ENCODE assay signal across 1 cellular context in the genomic region with DNA sequence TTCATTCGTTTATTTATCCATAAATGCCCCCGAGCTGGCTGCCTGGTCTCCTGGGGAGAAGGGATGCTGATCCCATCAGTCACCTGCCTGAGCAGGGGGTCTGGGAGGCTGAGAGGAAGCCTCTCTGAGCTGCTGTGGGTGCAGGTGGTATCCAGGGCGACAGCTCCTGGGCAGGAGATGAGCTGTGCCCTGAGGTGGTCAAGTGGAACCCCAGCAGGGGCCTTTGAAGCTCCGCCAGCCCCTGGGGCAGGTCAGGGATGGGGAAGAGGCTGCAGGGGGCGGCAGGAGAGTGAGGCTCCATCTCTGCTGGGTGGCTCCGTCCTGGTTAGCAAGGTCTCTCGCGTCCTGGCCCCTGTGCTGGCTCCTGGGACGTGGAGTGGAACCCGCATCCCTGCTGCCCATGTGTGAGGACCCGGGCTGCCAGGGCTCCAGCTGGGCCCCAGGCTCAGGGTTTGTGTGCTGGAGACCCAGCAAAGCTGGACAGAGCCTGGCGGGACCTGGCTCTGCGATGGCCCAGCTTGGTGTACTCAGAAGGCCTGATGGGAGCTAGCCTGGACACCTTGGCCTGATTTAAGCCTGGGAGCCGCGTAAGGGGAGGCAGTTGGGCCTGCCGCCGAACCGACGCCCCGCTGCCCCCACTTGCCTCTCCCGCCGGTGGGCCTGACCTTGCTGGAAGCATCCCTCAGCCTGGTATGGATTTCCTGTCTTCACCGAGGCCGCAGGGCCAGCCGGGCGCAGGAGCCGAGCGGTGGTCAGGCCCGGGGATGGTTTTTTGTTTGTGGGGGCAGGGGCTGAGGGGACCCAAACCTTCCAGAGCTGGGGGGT.
TF ChIP-seq lines count a peak whose summit lies in the region.

No MANE protein-coding gene starts in this region.

TF ChIP-seq in GM23338, 12 proteins besides CTCF, POLR2A, EP300 and RAD21 (continued from another document):
- TF ChIP-seq, protein P1, sequence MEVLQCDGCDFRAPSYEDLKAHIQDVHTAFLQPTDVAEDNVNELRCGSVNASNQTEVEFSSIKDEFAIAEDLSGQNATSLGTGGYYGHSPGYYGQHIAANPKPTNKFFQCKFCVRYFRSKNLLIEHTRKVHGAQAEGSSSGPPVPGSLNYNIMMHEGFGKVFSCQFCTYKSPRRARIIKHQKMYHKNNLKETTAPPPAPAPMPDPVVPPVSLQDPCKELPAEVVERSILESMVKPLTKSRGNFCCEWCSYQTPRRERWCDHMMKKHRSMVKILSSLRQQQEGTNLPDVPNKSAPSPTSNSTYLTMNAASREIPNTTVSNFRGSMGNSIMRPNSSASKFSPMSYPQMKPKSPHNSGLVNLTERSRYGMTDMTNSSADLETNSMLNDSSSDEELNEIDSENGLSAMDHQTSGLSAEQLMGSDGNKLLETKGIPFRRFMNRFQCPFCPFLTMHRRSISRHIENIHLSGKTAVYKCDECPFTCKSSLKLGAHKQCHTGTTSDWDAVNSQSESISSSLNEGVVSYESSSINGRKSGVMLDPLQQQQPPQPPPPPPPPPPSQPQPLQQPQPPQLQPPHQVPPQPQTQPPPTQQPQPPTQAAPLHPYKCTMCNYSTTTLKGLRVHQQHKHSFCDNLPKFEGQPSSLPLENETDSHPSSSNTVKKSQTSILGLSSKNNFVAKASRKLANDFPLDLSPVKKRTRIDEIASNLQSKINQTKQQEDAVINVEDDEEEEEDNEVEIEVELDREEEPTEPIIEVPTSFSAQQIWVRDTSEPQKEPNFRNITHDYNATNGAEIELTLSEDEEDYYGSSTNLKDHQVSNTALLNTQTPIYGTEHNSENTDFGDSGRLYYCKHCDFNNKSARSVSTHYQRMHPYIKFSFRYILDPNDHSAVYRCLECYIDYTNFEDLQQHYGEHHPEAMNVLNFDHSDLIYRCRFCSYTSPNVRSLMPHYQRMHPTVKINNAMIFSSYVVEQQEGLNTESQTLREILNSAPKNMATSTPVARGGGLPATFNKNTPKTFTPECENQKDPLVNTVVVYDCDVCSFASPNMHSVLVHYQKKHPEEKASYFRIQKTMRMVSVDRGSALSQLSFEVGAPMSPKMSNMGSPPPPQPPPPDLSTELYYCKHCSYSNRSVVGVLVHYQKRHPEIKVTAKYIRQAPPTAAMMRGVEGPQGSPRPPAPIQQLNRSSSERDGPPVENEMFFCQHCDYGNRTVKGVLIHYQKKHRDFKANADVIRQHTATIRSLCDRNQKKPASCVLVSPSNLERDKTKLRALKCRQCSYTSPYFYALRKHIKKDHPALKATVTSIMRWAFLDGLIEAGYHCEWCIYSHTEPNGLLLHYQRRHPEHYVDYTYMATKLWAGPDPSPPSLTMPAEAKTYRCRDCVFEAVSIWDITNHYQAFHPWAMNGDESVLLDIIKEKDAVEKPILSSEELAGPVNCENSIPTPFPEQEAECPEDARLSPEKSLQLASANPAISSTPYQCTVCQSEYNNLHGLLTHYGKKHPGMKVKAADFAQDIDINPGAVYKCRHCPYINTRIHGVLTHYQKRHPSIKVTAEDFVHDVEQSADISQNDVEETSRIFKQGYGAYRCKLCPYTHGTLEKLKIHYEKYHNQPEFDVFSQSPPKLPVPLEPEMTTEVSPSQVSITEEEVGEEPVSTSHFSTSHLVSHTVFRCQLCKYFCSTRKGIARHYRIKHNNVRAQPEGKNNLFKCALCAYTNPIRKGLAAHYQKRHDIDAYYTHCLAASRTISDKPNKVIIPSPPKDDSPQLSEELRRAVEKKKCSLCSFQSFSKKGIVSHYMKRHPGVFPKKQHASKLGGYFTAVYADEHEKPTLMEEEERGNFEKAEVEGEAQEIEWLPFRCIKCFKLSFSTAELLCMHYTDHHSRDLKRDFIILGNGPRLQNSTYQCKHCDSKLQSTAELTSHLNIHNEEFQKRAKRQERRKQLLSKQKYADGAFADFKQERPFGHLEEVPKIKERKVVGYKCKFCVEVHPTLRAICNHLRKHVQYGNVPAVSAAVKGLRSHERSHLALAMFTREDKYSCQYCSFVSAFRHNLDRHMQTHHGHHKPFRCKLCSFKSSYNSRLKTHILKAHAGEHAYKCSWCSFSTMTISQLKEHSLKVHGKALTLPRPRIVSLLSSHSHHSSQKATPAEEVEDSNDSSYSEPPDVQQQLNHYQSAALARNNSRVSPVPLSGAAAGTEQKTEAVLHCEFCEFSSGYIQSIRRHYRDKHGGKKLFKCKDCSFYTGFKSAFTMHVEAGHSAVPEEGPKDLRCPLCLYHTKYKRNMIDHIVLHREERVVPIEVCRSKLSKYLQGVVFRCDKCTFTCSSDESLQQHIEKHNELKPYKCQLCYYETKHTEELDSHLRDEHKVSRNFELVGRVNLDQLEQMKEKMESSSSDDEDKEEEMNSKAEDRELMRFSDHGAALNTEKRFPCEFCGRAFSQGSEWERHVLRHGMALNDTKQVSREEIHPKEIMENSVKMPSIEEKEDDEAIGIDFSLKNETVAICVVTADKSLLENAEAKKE (CRISPR knock-in tag; IDR thresholded peaks at IDR 0.05) = no peak
- TF ChIP-seq NANOG (IDR thresholded peaks at IDR 0.05; ENCODE audit: borderline replicate concordance) (no peak), EZH2 (IDR thresholded peaks at IDR 0.05; ENCODE audit: low read depth, unreplicated experiment) (no peak), ZNF331 (CRISPR knock-in tag; IDR thresholded peaks at IDR 0.05; ENCODE audit: low read depth) (no peak)
- TF ChIP-seq, protein P2, sequence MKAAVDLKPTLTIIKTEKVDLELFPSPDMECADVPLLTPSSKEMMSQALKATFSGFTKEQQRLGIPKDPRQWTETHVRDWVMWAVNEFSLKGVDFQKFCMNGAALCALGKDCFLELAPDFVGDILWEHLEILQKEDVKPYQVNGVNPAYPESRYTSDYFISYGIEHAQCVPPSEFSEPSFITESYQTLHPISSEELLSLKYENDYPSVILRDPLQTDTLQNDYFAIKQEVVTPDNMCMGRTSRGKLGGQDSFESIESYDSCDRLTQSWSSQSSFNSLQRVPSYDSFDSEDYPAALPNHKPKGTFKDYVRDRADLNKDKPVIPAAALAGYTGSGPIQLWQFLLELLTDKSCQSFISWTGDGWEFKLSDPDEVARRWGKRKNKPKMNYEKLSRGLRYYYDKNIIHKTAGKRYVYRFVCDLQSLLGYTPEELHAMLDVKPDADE (IDR thresholded peaks at IDR 0.05) = no peak
